In genomic region chr1:214500349-214501055, GRCh38 we compare ENCODE assay signal across 1 cellular context.
TF ChIP-seq lines count a peak whose summit lies in the region.

No MANE protein-coding gene starts in this region.

TF ChIP-seq in IMR-90, 13 proteins besides CTCF, POLR2A, EP300 and RAD21 (continued from another document):
- TF ChIP-seq CEBPB (IDR thresholded peaks at IDR 0.05; ENCODE audit: low read depth, low read length) (no peak), BHLHE40 (IDR thresholded peaks at IDR 0.05; ENCODE audit: low read depth, low read length) (no peak), CHD1 (IDR thresholded peaks at IDR 0.05; ENCODE audit: low read depth, low read length) (no peak)
